In the genomic region with DNA sequence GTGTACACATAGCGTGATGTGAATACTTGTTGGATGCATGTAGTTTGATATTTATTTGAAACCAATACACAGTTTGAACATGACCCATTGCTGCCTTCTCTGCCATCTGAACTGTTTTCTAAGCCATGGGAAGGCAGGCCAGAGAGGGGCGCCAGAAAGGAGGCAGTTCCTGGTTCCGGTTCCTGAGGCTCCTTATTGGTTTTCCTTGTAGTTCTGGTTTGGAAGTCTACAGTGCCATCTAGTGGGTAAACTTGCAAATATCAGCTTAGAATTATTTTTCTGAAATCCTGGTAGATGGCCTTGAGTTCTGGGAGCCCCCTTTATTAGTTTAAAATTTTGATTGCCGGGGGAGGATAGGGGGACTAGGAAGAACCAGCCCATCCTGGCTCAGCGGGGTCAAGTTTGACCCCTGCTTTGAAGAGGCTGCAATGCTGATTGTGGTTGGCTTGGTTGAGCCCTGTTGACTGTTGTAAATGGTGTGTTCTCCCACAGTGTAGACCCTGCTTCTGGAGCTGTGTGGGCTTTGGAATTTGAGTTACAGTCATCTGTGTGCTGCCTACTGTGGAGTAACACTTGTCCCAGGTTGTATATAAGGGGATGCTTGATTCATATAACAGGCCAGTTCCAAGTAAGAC, we compare ENCODE assay signal across 8 cellular contexts. TPM values are rescaled to one million over a fixed set of nuclear protein-coding genes. Genes with fewer than 3 reads are reported as not detected.
DNase-seq lines count a peak whose midpoint lies in the region; ATAC-seq and TF ChIP-seq lines count a peak whose summit lies in the region.

No MANE protein-coding gene starts in this region.

- WGBS in prostate gland, result 21% methylated on average over 5 of the region's 5 CpGs

- DNase-seq in EL (peak; percentile 83), Kasumi-1 (lab: John Stamatoyannopoulos, UW) (peak; percentile 72 to 78), Panc1 (ENCODE audit: low read depth, low spot score) (peak; percentile 61), amniotic stem cell (lab: John Stamatoyannopoulos, UW) (peak; percentile 15), left ventricle myocardium inferior (no peak), prostate gland (ENCODE audit: low spot score) (peak; percentile 11)

- peak; percentile 85 for ATAC-seq in Panc1
- ATAC-seq in GM21528 (IDR thresholded peaks at IDR 0.05; ENCODE audit: low FRiP score, unreplicated experiment), result no peak
- ATAC-seq in HG03175 (IDR thresholded peaks at IDR 0.05; ENCODE audit: unreplicated experiment), result no peak

- CTCF ChIA-PET in Panc1 (lab: Charles Lee), result interaction anchor here (0.6 to 1.4 kb wide), 10 partner anchors 16 to 375 kb away, joined by 3 to 22 read pairs (median 4); no protein-coding TSS in a partner anchor

- intact Hi-C loops in Panc1 (cut with micrococcal nuclease; ENCODE audit: unreplicated experiment) (loop anchor here (1.0 to 5.0 kb wide), 3 partner anchors 71 to 376 kb away; no protein-coding TSS in a partner anchor), left ventricle myocardium inferior (cut with micrococcal nuclease) (loop anchor here (5.0 kb wide), 2 partner anchors 71 to 176 kb away; no protein-coding TSS in a partner anchor), prostate gland (cut with DNase I) (loop anchor here (2.0 to 5.0 kb wide), 2 partner anchors 71 to 178 kb away; no protein-coding TSS in a partner anchor)

- TF ChIP-seq CTCF in Panc1 (IDR thresholded peaks at IDR 0.05) (peak; percentile 86), left ventricle myocardium inferior (IDR thresholded peaks at IDR 0.05; ENCODE audit: borderline replicate concordance) (peak; percentile 76), prostate gland (IDR thresholded peaks at IDR 0.05) (peak; percentile 28 to 79 (median 68))

- H3K27ac ChIP-seq in Panc1 (ENCODE audit: low read length) (no peak overlapping the region), left ventricle myocardium inferior (replicated peaks) (no peak overlapping the region), prostate gland (no peak overlapping the region)

- in situ Hi-C loops in Panc1 (cut with HindIII; ENCODE audit: low pct_unique_long_range_greater_than_20kb, low sequenced_read_pairs), result no loop called here

- H3K36me3 ChIP-seq in Panc1 (ENCODE audit: control insufficient read depth, insufficient read depth, low read length) (no peaks in the 10 kb centered on the region), left ventricle myocardium inferior (peaks cover 6% of the 10 kb centered on the region), prostate gland (no peaks in the 10 kb centered on the region)

- H3K4me1 ChIP-seq in Panc1 (ENCODE audit: control insufficient read depth, insufficient read depth, low read length) (no peaks in the 10 kb centered on the region), left ventricle myocardium inferior (peaks cover 38% of the 10 kb centered on the region), prostate gland (replicated peaks) (no peaks in the 10 kb centered on the region)

- TF ChIP-seq POLR2A in prostate gland (IDR thresholded peaks at IDR 0.05), result no peak

- H3K9me3 ChIP-seq in Panc1 (ENCODE audit: control insufficient read depth, insufficient read depth, low read depth, low read length) (no peaks in the 10 kb centered on the region), left ventricle myocardium inferior (replicated peaks) (no peaks in the 10 kb centered on the region), prostate gland (no peaks in the 10 kb centered on the region)

- H3K4me3 ChIP-seq in Panc1 (ENCODE audit: low read depth in 2 of 2, low read length in 2 of 2), result 0 out of 4 replicates have a peak overlapping the region, but pooled peaks of 1 of the 2 experiments have one; percentile 1
- no peak overlapping the region for H3K4me3 ChIP-seq in left ventricle myocardium inferior
- no peak overlapping the region for H3K4me3 ChIP-seq in prostate gland

- BruUV-seq in Panc1 (replicated peaks; lab: Mats Ljungman, UMichigan), result no TSS peak

- H3K27me3 ChIP-seq in Panc1 (ENCODE audit: control insufficient read depth, insufficient read depth, low read length), result peaks cover 10% of the 10 kb centered on the region
- H3K27me3 ChIP-seq in left ventricle myocardium inferior (ENCODE audit: low read depth), result no peaks in the 10 kb centered on the region
- H3K27me3 ChIP-seq in prostate gland (replicated peaks; ENCODE audit: insufficient read depth), result no peaks in the 10 kb centered on the region

- POLR2A ChIA-PET in Panc1 (lab: Charles Lee), result no interaction called here

RNA-seq across cellular contexts. Expression of a gene that starts 48.4 kb away (rescaled TPM):
- total RNA-seq in Panc1 (2021; ENCODE audit: unreplicated experiment) (0.46 TPM), left ventricle myocardium inferior (31.8 TPM), prostate gland (10 to 100 TPM in 1 of 2 donors, 1 to 10 TPM in 1; 4.5 to 27.2 TPM)
- not detected for polyA plus RNA-seq in Panc1 (2012; ENCODE audit: insufficient read length)
